1 cellular context compared by ENCODE assay signal in genomic region chrX:13090261-13091110, GRCh38.
TF ChIP-seq lines count a peak whose summit lies in the region.

No MANE protein-coding gene starts in this region.

TF ChIP-seq in GM12878, 131 proteins besides CTCF, POLR2A, EP300 and RAD21 (continued from another document):
- TF ChIP-seq ZNF687 (IDR thresholded peaks at IDR 0.05) (no peak), IKZF2 (IDR thresholded peaks at IDR 0.05) (no peak), SREBF1 (IDR thresholded peaks at IDR 0.05; ENCODE audit: low read length) (no peak)
